21 cellular contexts compared by ENCODE assay signal in genomic region chr4:81508786-81509574, GRCh38. TPM values are rescaled to one million over a fixed set of nuclear protein-coding genes. Genes with fewer than 3 reads are reported as not detected.
DNase-seq lines count a peak whose midpoint lies in the region; ATAC-seq, FAIRE-seq and TF ChIP-seq lines count a peak whose summit lies in the region.
"Had no signal": no experiment of that assay in that cellular context is flagged by ENCODE, and none has a peak within 500 bp of the region (broad histone marks: within the 10 kb centered on the region; RNA-seq: fewer than 3 reads in every experiment).

No MANE protein-coding gene starts in this region.

- DNase-seq in MV-4-11 (lab: John Stamatoyannopoulos, UW) (peak; percentile 71), GM12878 (ENCODE audit: low read depth, low spot score) (no peak), spleen (no peak), DMS 273 treated with DMSO at 0.1 percent for 48 hours (lab: John Stamatoyannopoulos, UW) (no peak), G401 (ENCODE audit: low spot score) (no peak)
- DNase-seq in CD8-positive, alpha-beta memory T cell = no peak
- DNase-seq: activated CD4-positive, alpha-beta memory T cell treated with anti-CD3 and anti-CD28 coated beads for 36 hours; activated naive CD8-positive, alpha-beta T cell treated with anti-CD3 and anti-CD28 coated beads, Interleukin-2, amount 10 ng/mL, durations not matched to agents 7 days and 5 days; activated T-cell treated with anti-CD3 and anti-CD28 coated beads, Interleukin-2, amount 50 U/mL, for 24 hours; CD4-positive, CD25-positive, alpha-beta regulatory T cell; dorsolateral prefrontal cortex; HFFc6; kidney; NCI-H1694; NCI-H510A treated with DMSO at 0.1 percent for 48 hours; nucleus accumbens had no signal

- no peak overlapping the region for H2AFZ ChIP-seq in GM12878 (ENCODE audit: control insufficient read depth, low read depth, low read length)

- no peaks in the 10 kb centered on the region; a peak in 1 of 4 replicates for H3K27me3 ChIP-seq in GM12878 (replicated peaks in 1 of 2; ENCODE audit: control insufficient read depth in 2 of 2, insufficient read depth in 2 of 2, low read length in 1 of 2)
- H3K27me3 ChIP-seq in spleen (replicated peaks in 1 of 7) = no peaks in the 10 kb centered on the region
- no peaks in the 10 kb centered on the region for H3K27me3 ChIP-seq in CD8-positive, alpha-beta memory T cell (ENCODE audit: insufficient read depth, low read length, poor library complexity, severe bottlenecking)
- H3K27me3 ChIP-seq: dorsolateral prefrontal cortex, esophagus muscularis mucosa had no signal

- no peaks in the 10 kb centered on the region for H3K9me3 ChIP-seq in GM12878 (replicated peaks; ENCODE audit: control insufficient read depth, insufficient read depth, low read length)
- H3K9me3 ChIP-seq in spleen = no peaks in the 10 kb centered on the region
- H3K9me3 ChIP-seq in CD8-positive, alpha-beta memory T cell (ENCODE audit: low read length) = no peaks in the 10 kb centered on the region
- H3K9me3 ChIP-seq: esophagus muscularis mucosa had no signal

- in situ Hi-C loops in GM12878 (cut with MboI) (no loop called here), G401 (cut with HindIII; ENCODE audit: low sequenced_read_pairs) (no loop called here)

- H3K4me1 ChIP-seq in GM12878 (ENCODE audit: control insufficient read depth, insufficient read depth, low read length) = no peaks in the 10 kb centered on the region
- peaks cover 15 to 98% (median 76%) of the 10 kb centered on the region in 6 donors for H3K4me1 ChIP-seq in spleen
- peaks cover 18% of the 10 kb centered on the region for H3K4me1 ChIP-seq in CD8-positive, alpha-beta memory T cell (ENCODE audit: insufficient read depth, low read length)

- 56% methylated on average over 5 of the region's 5 CpGs for WGBS in GM12878 (ENCODE audit: insufficient coverage, insufficient replicate concordance, low lambda C conversion rate, missing lambda C conversion rate)
- 52 to 72% (median 57%) methylated on average over 5 of the region's 5 CpGs for WGBS in spleen, 5 donors

- RAD21 ChIA-PET in GM12878 (lab: Charles Lee; ENCODE audit: unreplicated experiment) = no interaction called here

- no peak overlapping the region for H3K9ac ChIP-seq in GM12878 (ENCODE audit: control insufficient read depth, insufficient read depth, low read length)

- no peaks in the 10 kb centered on the region for H3K9me3 Mint-ChIP-seq in CD8-positive, alpha-beta memory T cell
- H3K9me3 Mint-ChIP-seq: activated CD4-positive, alpha-beta memory T cell treated with anti-CD3 and anti-CD28 coated beads for 36 hours; activated naive CD8-positive, alpha-beta T cell treated with anti-CD3 and anti-CD28 coated beads, Interleukin-2, amount 10 ng/mL, durations not matched to agents 7 days and 5 days; activated T-cell treated with anti-CD3 and anti-CD28 coated beads, Interleukin-2, amount 50 U/mL, for 24 hours; CD4-positive, CD25-positive, alpha-beta regulatory T cell; type B pancreatic cell had no signal

- H4K20me1 ChIP-seq in GM12878 (ENCODE audit: control insufficient read depth, insufficient read depth) = no peaks in the 10 kb centered on the region

- H3K36me3 ChIP-seq in GM12878 (ENCODE audit: control insufficient read depth in 2 of 2, insufficient read depth in 2 of 2, low read length in 1 of 2) (no peaks in the 10 kb centered on the region), spleen (no peaks in the 10 kb centered on the region)
- no peaks in the 10 kb centered on the region for H3K36me3 ChIP-seq in CD8-positive, alpha-beta memory T cell (ENCODE audit: insufficient read depth, low read length)
- H3K36me3 ChIP-seq: esophagus muscularis mucosa had no signal

- no peaks in the 10 kb centered on the region for H3K79me2 ChIP-seq in GM12878 (ENCODE audit: control insufficient read depth, insufficient read depth, low read length)

- H3K4me3 Mint-ChIP-seq in CD8-positive, alpha-beta memory T cell = no peak overlapping the region
- H3K4me3 Mint-ChIP-seq: activated CD4-positive, alpha-beta memory T cell treated with anti-CD3 and anti-CD28 coated beads for 36 hours; activated naive CD8-positive, alpha-beta T cell treated with anti-CD3 and anti-CD28 coated beads, Interleukin-2, amount 10 ng/mL, durations not matched to agents 7 days and 5 days; activated T-cell treated with anti-CD3 and anti-CD28 coated beads, Interleukin-2, amount 50 U/mL, for 24 hours; CD4-positive, CD25-positive, alpha-beta regulatory T cell; HFFc6; type B pancreatic cell had no signal

- intact Hi-C loops in GM12878 (cut with micrococcal nuclease; ENCODE audit: unreplicated experiment) (loop anchor here (5.0 kb wide), 1 partner anchor 53 kb away; no protein-coding TSS in a partner anchor), spleen (cut with DNase I; ENCODE audit: low total_unique reads) (no loop called here)

- FAIRE-seq in GM12878 (lab: Jason Lieb, UNC) = no peak
- FAIRE-seq: bronchial epithelial cell, kidney had no signal

- BruUV-seq in GM12878 (replicated peaks; lab: Mats Ljungman, UMichigan) = no TSS peak

- no peaks in the 10 kb centered on the region for H3K27me3 Mint-ChIP-seq in CD8-positive, alpha-beta memory T cell
- H3K27me3 Mint-ChIP-seq: activated CD4-positive, alpha-beta memory T cell treated with anti-CD3 and anti-CD28 coated beads for 36 hours; activated naive CD8-positive, alpha-beta T cell treated with anti-CD3 and anti-CD28 coated beads, Interleukin-2, amount 10 ng/mL, durations not matched to agents 7 days and 5 days; activated T-cell treated with anti-CD3 and anti-CD28 coated beads, Interleukin-2, amount 50 U/mL, for 24 hours; type B pancreatic cell had no signal

- SMC1A ChIA-PET in GM12878 (lab: Charles Lee; ENCODE audit: uncharacterized antibody, unreplicated experiment) = interaction anchor here (1.7 kb wide), 1 partner anchor 10 kb away, joined by 5 read pairs; no protein-coding TSS in a partner anchor

- TF ChIP-seq RAD21 in GM12878 (IDR thresholded peaks at IDR 0.05; ENCODE audit: insufficient read depth, low read depth, low read length) = no peak

- H3K4me3 ChIP-seq in GM12878 (no peak overlapping the region), spleen (no peak overlapping the region)
- H3K4me3 ChIP-seq in CD8-positive, alpha-beta memory T cell (ENCODE audit: low read length) = no peak overlapping the region
- H3K4me3 ChIP-seq: dorsolateral prefrontal cortex, esophagus muscularis mucosa had no signal

- H3K27ac Mint-ChIP-seq in CD8-positive, alpha-beta memory T cell = no peak overlapping the region
- H3K27ac Mint-ChIP-seq: activated CD4-positive, alpha-beta memory T cell treated with anti-CD3 and anti-CD28 coated beads for 36 hours; activated naive CD8-positive, alpha-beta T cell treated with anti-CD3 and anti-CD28 coated beads, Interleukin-2, amount 10 ng/mL, durations not matched to agents 7 days and 5 days; activated T-cell treated with anti-CD3 and anti-CD28 coated beads, Interleukin-2, amount 50 U/mL, for 24 hours; HFFc6; type B pancreatic cell had no signal

- CTCF ChIA-PET in GM12878 (lab: Yijun Ruan, JAX) = no interaction called here
- CTCF ChIA-PET in CD8-positive, alpha-beta memory T cell (lab: Charles Lee) = interaction anchor here (1.3 to 1.7 kb wide), 2 partner anchors 37 to 45 kb away, joined by 3 to 4 read pairs; partner anchors contain the start of gene RASGEF1B

- ATAC-seq in HG02610 (IDR thresholded peaks at IDR 0.05; ENCODE audit: unreplicated experiment) (peak; percentile 40), GM12878 (0 out of 3 replicates have a peak, but pooled peaks have one; percentile 19), GM21360 (IDR thresholded peaks at IDR 0.05; ENCODE audit: unreplicated experiment) (no peak)

- H3K4me2 ChIP-seq in GM12878 (ENCODE audit: control insufficient read depth, insufficient read depth) = no peak overlapping the region

- TF ChIP-seq POLR2A in GM12878 (IDR thresholded peaks at IDR 0.05; ENCODE audit: low read depth, low read length) (no peak), spleen (IDR thresholded peaks at IDR 0.05) (no peak)

- H3K27ac ChIP-seq in GM12878 (ENCODE audit: control insufficient read depth, insufficient read depth) (no peak overlapping the region), spleen (peak overlapping the region in 5 of 8 donors; percentile 10 to 71 (median 51))
- H3K27ac ChIP-seq in CD8-positive, alpha-beta memory T cell (ENCODE audit: low read depth, low read length) = no peak overlapping the region
- H3K27ac ChIP-seq: esophagus muscularis mucosa had no signal

- no peak for TF ChIP-seq EP300 in GM12878 (IDR thresholded peaks at IDR 0.05; ENCODE audit: borderline replicate concordance in 1 of 2, control insufficient read depth in 1 of 2, low read depth in 2 of 2, low read length in 2 of 2)

- H3K36me3 Mint-ChIP-seq in CD8-positive, alpha-beta memory T cell = peaks cover 0 to 1% (median 0%) of the 10 kb centered on the region in 3 donors
- H3K36me3 Mint-ChIP-seq: activated CD4-positive, alpha-beta memory T cell treated with anti-CD3 and anti-CD28 coated beads for 36 hours; CD4-positive, CD25-positive, alpha-beta regulatory T cell; type B pancreatic cell had no signal

- POLR2A ChIA-PET in GM12878 (lab: Charles Lee) = no interaction called here
- POLR2A ChIA-PET in CD8-positive, alpha-beta memory T cell (lab: Charles Lee) = no interaction called here

- TF ChIP-seq CTCF in GM12878 (IDR thresholded peaks at IDR 0.05 in 2 of 3, conservative IDR thresholded peaks at IDR 0.05 in 1 of 3; ENCODE audit: control insufficient read depth in 2 of 3, extremely low read depth in 1 of 3, insufficient read depth in 1 of 3, low read depth in 3 of 3, low read length in 3 of 3) = no peak
- no peak for TF ChIP-seq CTCF in spleen (IDR thresholded peaks at IDR 0.05 in 8 of 11, conservative IDR thresholded peaks at IDR 0.05 in 3 of 11)

- peaks cover 17 to 35% (median 26%) of the 10 kb centered on the region in 3 donors for H3K4me1 Mint-ChIP-seq in CD8-positive, alpha-beta memory T cell

RNA-seq across cellular contexts. Expression of gene RASGEF1B, which starts 37.3 kb away (rescaled TPM):
- total RNA-seq in GM12878 (2013; cell fraction: nucleolus; rRNA removed) = 0.23 and 0.76 TPM in 2 replicates
- total RNA-seq in GM12878 (2014; rRNA removed) (0.06 TPM in 1 of 2 replicates, not detected in the other), GM12878 (2014; rRNA removed; fragmentation: Illumina TruSeq; extraction: Trizol) (0.13 and 0.18 TPM in 2 replicates), GM12878 (2021) (0.15 and 0.19 TPM in 2 replicates), spleen (10 to 100 TPM; 28.6 to 69.5 (median 34.9) TPM)
- polyA plus RNA-seq in GM12878 (2011; ENCODE audit: low read depth) = not detected
- polyA plus RNA-seq in GM12878 (2011; rRNA removed) (0.09 and 0.10 TPM in 2 replicates), GM12878 (2014; fragmentation: Illumina TruSeq; extraction: Trizol) (0.03 and 0.27 TPM in 2 replicates), GM12878 (2014; fragmentation: Nextera tagmentation; extraction: Ambion mirVana) (not detected), GM12878 (2014; rRNA removed) (0.06 TPM in 1 of 2 replicates, not detected in the other), GM12878 (2016; fragmentation: Nextera tagmentation; extraction: Ambion mirVana) (under 1 TPM; 0.10 to 0.24 TPM), spleen (10 to 100 TPM in 1 of 3 donors, 1 to 10 TPM in 2; 9.4 to 11.9 (median 9.6) TPM)
- polyA plus RNA-seq in GM12878 (2011; cell fraction: cytosol; rRNA removed) = 0.03 and 0.10 TPM in 2 replicates
- polyA plus RNA-seq in GM12878 (2011; cell fraction: nucleus; rRNA removed) = 0.06 TPM in 1 of 2 replicates, not detected in the other
- 0.15 and 0.20 TPM in 2 replicates for polyA plus RNA-seq in GM12878 (2012)
- polyA minus RNA-seq in GM12878 (2011; rRNA and poly(A)+ RNA removed) = 0.21 and 0.29 TPM in 2 replicates
- polyA minus RNA-seq in GM12878 (2011; cell fraction: cytosol; rRNA and poly(A)+ RNA removed) = not detected in 2 replicates
- 0.12 and 0.29 TPM in 2 replicates for polyA minus RNA-seq in GM12878 (2011; cell fraction: nucleus; rRNA and poly(A)+ RNA removed)
- total RNA-seq in G401 (2014; rRNA removed; shearing (Covaris generic)) = not detected in 2 replicates
- 1 to 10 TPM; 4.9 to 5.5 TPM for total RNA-seq in CD8-positive, alpha-beta memory T cell
- polyA plus RNA-seq in CD8-positive, alpha-beta memory T cell = 6.1 TPM
- total RNA-seq: HFFc6 had no signal

Comparison
In these comparisons a context has a peak if more than half of its experiments do, and no peak if none do; other contexts are left out.
1. H3K27ac ChIP-seq: peak in spleen (5 of 8); none in GM12878 (single experiment) and CD8-positive, alpha-beta memory T cell (single experiment).
2. RNA of gene RASGEF1B, which starts 37.3 kb away (total RNA-seq): 28.6 to 69.5 TPM in spleen; 4.9 to 5.5 TPM in CD8-positive, alpha-beta memory T cell, 0.06 to 0.76 TPM in GM12878 and not detected in G401; every median in the first group is over 4 times any median in the second.